ENCODE assay signal across 8 cellular contexts in the genomic region with DNA sequence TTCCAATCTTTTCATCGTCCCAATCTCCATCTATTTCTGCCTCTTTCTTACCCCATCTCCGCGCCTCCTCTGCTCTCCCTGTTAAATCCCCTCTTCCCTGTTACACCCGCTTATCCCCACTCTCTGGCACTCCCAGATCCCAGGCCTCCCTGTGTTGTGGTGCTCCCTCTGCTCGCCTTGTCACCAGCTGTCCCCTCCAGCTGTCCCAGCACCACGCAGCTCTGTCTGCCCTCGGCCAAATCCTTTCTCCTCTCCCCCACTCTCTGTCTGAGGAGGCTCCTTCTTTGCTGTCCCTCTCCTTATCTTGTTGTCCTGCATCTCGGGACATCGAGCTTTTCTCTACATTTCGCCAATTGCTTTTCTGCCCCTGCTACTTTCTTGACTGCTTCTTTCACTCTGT. TPM values are rescaled to one million over a fixed set of nuclear protein-coding genes. Genes with fewer than 3 reads are reported as not detected.
DNase-seq lines count a peak whose midpoint lies in the region; ATAC-seq, FAIRE-seq and TF ChIP-seq lines count a peak whose summit lies in the region.

No MANE protein-coding gene starts in this region.

- in situ Hi-C loops in GM13977 (cut with MboI; ENCODE audit: low pct_unique_long_range_greater_than_20kb, low sequenced_read_pairs, unreplicated experiment), result no loop called here

- peaks cover 15% of the 10 kb centered on the region for H3K36me3 ChIP-seq in CD4-positive, alpha-beta memory T cell (ENCODE audit: insufficient read depth, low read length)

- H3K27ac Mint-ChIP-seq in CD4-positive, alpha-beta memory T cell, result peak overlapping the region; percentile 91 to 98 (median 94)
- peak overlapping the region; percentile 92 to 98 (median 97) for H3K27ac Mint-ChIP-seq in naive thymus-derived CD8-positive, alpha-beta T cell

- H3K9me3 ChIP-seq in CD4-positive, alpha-beta memory T cell (ENCODE audit: control insufficient read depth in 1 of 2, low read length in 2 of 2), result no peaks in the 10 kb centered on the region

- CTCF ChIA-PET in CD4-positive, alpha-beta memory T cell (lab: Charles Lee; ENCODE audit: partially characterized antibody), result no interaction called here

- intact Hi-C loops in CD4-positive, alpha-beta memory T cell (cut with micrococcal nuclease), result loop anchor here (2.0 to 5.0 kb wide), 2 partner anchors 245 to 367 kb away; partner anchors contain the start of gene ZNF468

- H3K36me3 Mint-ChIP-seq in CD4-positive, alpha-beta memory T cell, result peaks cover 25 to 41% of the 10 kb centered on the region in 2 donors
- peaks cover 24 to 42% (median 38%) of the 10 kb centered on the region in 3 donors for H3K36me3 Mint-ChIP-seq in naive thymus-derived CD8-positive, alpha-beta T cell

- H3K27me3 Mint-ChIP-seq in CD4-positive, alpha-beta memory T cell, result no peaks in the 10 kb centered on the region
- H3K27me3 Mint-ChIP-seq in naive thymus-derived CD8-positive, alpha-beta T cell, result peaks cover 0 to 2% (median 0%) of the 10 kb centered on the region in 5 donors

- ATAC-seq in naive thymus-derived CD8-positive, alpha-beta T cell, result no peak
- no peak for ATAC-seq in HG02885 (IDR thresholded peaks at IDR 0.05; ENCODE audit: poor library complexity, unreplicated experiment)

- no peak for TF ChIP-seq CTCF in LNCaP clone FGC (IDR thresholded peaks at IDR 0.05; ENCODE audit: control insufficient read depth, extremely low read depth, insufficient read depth)
- no peak for TF ChIP-seq CTCF in choroid plexus epithelial cell (conservative IDR thresholded peaks at IDR 0.05; ENCODE audit: low read depth, low read length)
- no peak for TF ChIP-seq CTCF in GM13977 (IDR thresholded peaks at IDR 0.05; ENCODE audit: extremely low read depth, insufficient read depth, missing control alignments)

- peak overlapping the region; percentile 92 to 96 for H3K4me3 ChIP-seq in CD4-positive, alpha-beta memory T cell (ENCODE audit: low read length in 2 of 2)
- H3K4me3 ChIP-seq in LNCaP clone FGC (ENCODE audit: low read depth, low read length), result peak overlapping the region; percentile 97
- peak overlapping the region; percentile 96 for H3K4me3 ChIP-seq in choroid plexus epithelial cell (ENCODE audit: low read depth, low read length)

- peaks cover 0 to 27% (median 8%) of the 10 kb centered on the region in 8 donors for H3K9me3 Mint-ChIP-seq in CD4-positive, alpha-beta memory T cell
- H3K9me3 Mint-ChIP-seq in naive thymus-derived CD8-positive, alpha-beta T cell, result peaks cover 0 to 53% (median 14%) of the 10 kb centered on the region in 9 donors

- peaks cover 24 to 58% (median 41%) of the 10 kb centered on the region in 4 donors for H3K4me1 Mint-ChIP-seq in CD4-positive, alpha-beta memory T cell
- peaks cover 25 to 50% (median 46%) of the 10 kb centered on the region in 4 donors for H3K4me1 Mint-ChIP-seq in naive thymus-derived CD8-positive, alpha-beta T cell

- DNase-seq in CD4-positive, alpha-beta memory T cell, result no peak
- DNase-seq in LNCaP clone FGC (ENCODE audit: low read depth), result no peak
- no peak for DNase-seq in choroid plexus epithelial cell (ENCODE audit: low read depth)
- peak in 1 of 10 donors; percentile 6 for DNase-seq in naive thymus-derived CD8-positive, alpha-beta T cell
- DNase-seq in GM19239 (ENCODE audit: insufficient read length, low spot score), result no peak
- no peak for DNase-seq in GM13977 (ENCODE audit: low spot score)
- DNase-seq in activated effector memory CD4-positive, alpha-beta T cell treated with anti-CD3 and anti-CD28 coated beads, Interleukin-2, amount 50 U/mL, for 16 hours, result no peak

- POLR2A ChIA-PET in CD4-positive, alpha-beta memory T cell (lab: Charles Lee; ENCODE audit: partially characterized antibody), result interaction anchor here (1.0 to 2.1 kb wide), 5 partner anchors 10 to 1053 kb away, joined by 3 to 8 read pairs (median 3); partner anchors contain the start of gene ZNF816
- POLR2A ChIA-PET in naive thymus-derived CD8-positive, alpha-beta T cell (lab: Charles Lee), result interaction anchor here (0.5 to 0.8 kb wide), 2 partner anchors 19 to 43 kb away, joined by 3 read pairs; no protein-coding TSS in a partner anchor

- H3K4me3 Mint-ChIP-seq in CD4-positive, alpha-beta memory T cell, result peak overlapping the region; percentile 87 to 96 (median 95)
- H3K4me3 Mint-ChIP-seq in naive thymus-derived CD8-positive, alpha-beta T cell, result peak overlapping the region; percentile 88 to 97 (median 94)

- FAIRE-seq in GM19239 (lab: Jason Lieb, UNC), result no peak

- H3K27me3 ChIP-seq in CD4-positive, alpha-beta memory T cell (ENCODE audit: insufficient read depth, low read length), result no peaks in the 10 kb centered on the region

- H3K27ac ChIP-seq in CD4-positive, alpha-beta memory T cell (ENCODE audit: low read depth, low read length), result peak overlapping the region; percentile 84

- H3K4me1 ChIP-seq in CD4-positive, alpha-beta memory T cell (ENCODE audit: insufficient read depth, low read length), result peaks cover 34% of the 10 kb centered on the region

RNA-seq across cellular contexts. Expression of gene ZNF160, which starts 1.0 kb away (rescaled TPM):
- total RNA-seq in CD4-positive, alpha-beta memory T cell, result 10 to 100 TPM; 72.0 to 81.1 TPM
- polyA plus RNA-seq in CD4-positive, alpha-beta memory T cell, result 10 to 100 TPM; 19.0 to 31.0 TPM
- total RNA-seq in naive thymus-derived CD8-positive, alpha-beta T cell, result 10 to 100 TPM; 74.0 to 87.3 TPM
- polyA plus RNA-seq in naive thymus-derived CD8-positive, alpha-beta T cell, result 10 to 100 TPM; 18.0 to 29.1 (median 19.1) TPM

RNA-seq across cellular contexts. Expression of gene ZNF415, which starts 30.5 kb away (rescaled TPM):
- total RNA-seq in CD4-positive, alpha-beta memory T cell, result 1 to 10 TPM; 1.0 to 1.3 TPM
- polyA plus RNA-seq in CD4-positive, alpha-beta memory T cell, result 1 to 10 TPM; 1.6 to 1.8 TPM
- 1 to 10 TPM; 5.1 to 5.3 TPM for total RNA-seq in naive thymus-derived CD8-positive, alpha-beta T cell
- 1 to 10 TPM in 2 of 3 donors, under 1 TPM in 1; 0.92 to 3.7 (median 2.6) TPM for polyA plus RNA-seq in naive thymus-derived CD8-positive, alpha-beta T cell

RNA-seq across cellular contexts. Expression of gene ZNF347, which starts 56.7 kb away (rescaled TPM):
- 10 to 100 TPM; 23.0 to 24.3 TPM for total RNA-seq in CD4-positive, alpha-beta memory T cell
- 1 to 10 TPM; 3.4 to 4.5 TPM for polyA plus RNA-seq in CD4-positive, alpha-beta memory T cell
- total RNA-seq in naive thymus-derived CD8-positive, alpha-beta T cell, result 10 to 100 TPM; 26.0 to 27.1 TPM
- 1 to 10 TPM; 5.8 to 7.7 (median 7.4) TPM for polyA plus RNA-seq in naive thymus-derived CD8-positive, alpha-beta T cell

RNA-seq across cellular contexts. Expression of gene ERVV-2, which starts 57.6 kb away (rescaled TPM):
- total RNA-seq in CD4-positive, alpha-beta memory T cell, result not detected
- not detected for polyA plus RNA-seq in CD4-positive, alpha-beta memory T cell
- not detected for total RNA-seq in naive thymus-derived CD8-positive, alpha-beta T cell
- polyA plus RNA-seq in naive thymus-derived CD8-positive, alpha-beta T cell, result not detected
